Comparison of ENCODE assay signal across 1 cellular context in the genomic region with DNA sequence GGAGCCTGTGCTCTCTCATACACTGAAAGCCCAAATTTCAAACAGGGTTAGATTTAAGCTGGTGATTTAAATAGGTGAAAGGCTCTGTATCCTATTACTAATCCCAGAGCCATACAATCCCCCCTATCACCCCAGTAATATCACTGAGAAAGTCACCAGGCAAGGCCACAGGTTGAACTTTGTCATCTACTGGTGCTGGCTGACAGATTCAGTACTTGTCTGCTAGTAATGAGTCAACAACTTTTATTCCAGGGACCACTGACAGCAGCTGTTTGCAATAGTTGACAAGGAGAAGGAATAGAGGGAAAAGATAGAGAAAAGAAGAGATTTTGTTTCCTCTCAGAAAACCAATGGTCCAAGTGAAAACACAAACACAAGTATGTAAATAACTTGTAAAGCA.
TF ChIP-seq lines count a peak whose summit lies in the region.

No MANE protein-coding gene starts in this region.

TF ChIP-seq in HepG2, 621 proteins besides CTCF, POLR2A, EP300 and RAD21:
- TF ChIP-seq HNF4G (IDR thresholded peaks at IDR 0.05; ENCODE audit: borderline replicate concordance, low read depth, low read length) (peak; percentile 33; the same call in 1 of the 2 replicates), HNF4G (CRISPR knock-in tag; IDR thresholded peaks at IDR 0.05; ENCODE audit: borderline replicate concordance, low read depth) (no peak), FOXA3 (CRISPR knock-in tag; IDR thresholded peaks at IDR 0.05) (0 out of 2 replicates have a peak, but pooled peaks have one; percentile 6), HNF4A (CRISPR knock-in tag; IDR thresholded peaks at IDR 0.05) (peak; percentile 53), GATAD2A (CRISPR knock-in tag; IDR thresholded peaks at IDR 0.05) (0 out of 2 replicates have a peak, but pooled peaks have one; percentile 27)
- TF ChIP-seq, protein P1, sequence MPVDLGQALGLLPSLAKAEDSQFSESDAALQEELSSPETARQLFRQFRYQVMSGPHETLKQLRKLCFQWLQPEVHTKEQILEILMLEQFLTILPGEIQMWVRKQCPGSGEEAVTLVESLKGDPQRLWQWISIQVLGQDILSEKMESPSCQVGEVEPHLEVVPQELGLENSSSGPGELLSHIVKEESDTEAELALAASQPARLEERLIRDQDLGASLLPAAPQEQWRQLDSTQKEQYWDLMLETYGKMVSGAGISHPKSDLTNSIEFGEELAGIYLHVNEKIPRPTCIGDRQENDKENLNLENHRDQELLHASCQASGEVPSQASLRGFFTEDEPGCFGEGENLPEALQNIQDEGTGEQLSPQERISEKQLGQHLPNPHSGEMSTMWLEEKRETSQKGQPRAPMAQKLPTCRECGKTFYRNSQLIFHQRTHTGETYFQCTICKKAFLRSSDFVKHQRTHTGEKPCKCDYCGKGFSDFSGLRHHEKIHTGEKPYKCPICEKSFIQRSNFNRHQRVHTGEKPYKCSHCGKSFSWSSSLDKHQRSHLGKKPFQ (CRISPR knock-in tag; IDR thresholded peaks at IDR 0.05; ENCODE audit: insufficient replicate concordance): no peak
TF ChIP-seq in HepG2: peak in this region for 4.
